8 cellular contexts compared by ENCODE assay signal in the genomic region with DNA sequence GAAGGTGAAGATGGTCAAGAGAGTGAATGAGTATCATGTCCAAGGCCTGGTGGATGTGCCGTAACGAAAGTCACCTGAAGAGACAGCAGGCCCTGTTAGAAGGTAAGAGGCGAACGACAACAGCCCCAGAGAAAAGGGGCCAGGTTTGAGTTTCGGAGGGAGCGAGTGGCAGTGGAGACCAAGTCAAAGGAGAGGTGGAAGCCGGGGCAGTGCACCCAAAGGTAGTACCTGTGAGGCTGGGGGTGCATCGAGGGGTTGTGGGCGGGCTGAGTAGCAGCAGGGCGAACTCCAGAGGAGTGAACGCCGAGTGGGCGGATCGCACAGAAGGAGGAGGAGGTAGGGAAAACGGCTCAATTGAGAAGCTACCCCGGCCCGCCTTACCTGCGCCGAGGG. TPM values are rescaled to one million over a fixed set of nuclear protein-coding genes. Genes with fewer than 3 reads are reported as not detected.
DNase-seq lines count a peak whose midpoint lies in the region; ATAC-seq and TF ChIP-seq lines count a peak whose summit lies in the region.

No MANE protein-coding gene starts in this region.

- peaks cover 28% of the 10 kb centered on the region for H3K4me1 ChIP-seq in neural progenitor cell

- peaks cover 74% of the 10 kb centered on the region for H4K20me1 ChIP-seq in neural progenitor cell (ENCODE audit: low read depth)

- peak overlapping the region; percentile 91 to 96 (median 96) for H3K4me3 Mint-ChIP-seq in T-cell
- H3K4me3 Mint-ChIP-seq in neural progenitor cell = peak overlapping the region; percentile 94

- TF ChIP-seq CTCF in C4-2B (conservative IDR thresholded peaks at IDR 0.05) = no peak
- no peak for TF ChIP-seq CTCF in epithelial cell of esophagus (IDR thresholded peaks at IDR 0.05; ENCODE audit: insufficient read depth, low read depth, low read length, missing control alignments)
- TF ChIP-seq CTCF in neural progenitor cell (IDR thresholded peaks at IDR 0.05) = no peak

- H3K4me2 ChIP-seq in neural progenitor cell = peak overlapping the region; percentile 86

- H2AFZ ChIP-seq in neural progenitor cell (replicated peaks) = peak overlapping the region; percentile 75

- H3K27ac ChIP-seq in C4-2B (peak overlapping the region; percentile 88), neural progenitor cell (peak overlapping the region; percentile 22)

- H3K9ac ChIP-seq in neural progenitor cell = peak overlapping the region; percentile 53

- no peaks in the 10 kb centered on the region for H3K9me3 ChIP-seq in neural progenitor cell (ENCODE audit: low read depth)

- H3K9me3 Mint-ChIP-seq in T-cell (no peaks in the 10 kb centered on the region), neural progenitor cell (no peaks in the 10 kb centered on the region)

- ATAC-seq in GM18907 (IDR thresholded peaks at IDR 0.05; ENCODE audit: unreplicated experiment) = peak; percentile 49
- peak; percentile 28 for ATAC-seq in HG03108 (IDR thresholded peaks at IDR 0.05; ENCODE audit: unreplicated experiment)
- ATAC-seq in T-cell (replicated peaks in 1 of 4) = peak; percentile 48 to 69 (median 48)

- POLR2A ChIA-PET in T-cell (lab: Charles Lee) = interaction anchor here (0.5 to 0.6 kb wide), 3 partner anchors 14 to 92 kb away, joined by 3 to 5 read pairs (median 3); a partner anchor contains a TSS

- peak overlapping the region; percentile 85 for H3K4me3 ChIP-seq in epithelial cell of esophagus (ENCODE audit: low read length)
- H3K4me3 ChIP-seq in neural progenitor cell = peak overlapping the region; percentile 66

- peak overlapping the region; percentile 99 to 100 for H3K27ac Mint-ChIP-seq in T-cell
- peak overlapping the region; percentile 31 for H3K27ac Mint-ChIP-seq in neural progenitor cell

- peaks cover 26% of the 10 kb centered on the region for H3F3A ChIP-seq in neural progenitor cell (ENCODE audit: low read depth)

- no peaks in the 10 kb centered on the region for H3K27me3 ChIP-seq in neural progenitor cell

- DNase-seq in T-cell (peak in 21 of 34 experiments; percentile 63 to 83 (median 71)), epithelial cell of esophagus (ENCODE audit: low read depth) (no peak), neural progenitor cell (ENCODE audit: low spot score) (no peak), epidermal melanocyte (ENCODE audit: insufficient read length, low spot score) (no peak), kidney glomerular epithelial cell (lab: John Stamatoyannopoulos, UW) (no peak)

- peaks cover 17% of the 10 kb centered on the region for H3K36me3 Mint-ChIP-seq in T-cell
- H3K36me3 Mint-ChIP-seq in neural progenitor cell = peaks cover 13% of the 10 kb centered on the region

- CTCF ChIA-PET in T-cell (lab: Charles Lee) = interaction anchor here (0.5 to 1.0 kb wide), 4 partner anchors 10 to 161 kb away, joined by 3 to 11 read pairs (median 4); a partner anchor contains a TSS

- H3K27me3 Mint-ChIP-seq in T-cell (no peaks in the 10 kb centered on the region), neural progenitor cell (ENCODE audit: insufficient read depth, low read depth) (no peaks in the 10 kb centered on the region)

- H3K4me1 Mint-ChIP-seq in T-cell (peaks cover 63 to 68% (median 66%) of the 10 kb centered on the region in 3 donors), neural progenitor cell (peaks cover 36% of the 10 kb centered on the region)

- H3K79me2 ChIP-seq in neural progenitor cell (ENCODE audit: low read depth) = peaks cover 92% of the 10 kb centered on the region

- peaks cover 6% of the 10 kb centered on the region for H3K36me3 ChIP-seq in neural progenitor cell

RNA-seq across cellular contexts. Expression of a gene that starts 0.4 kb away (rescaled TPM):
- total RNA-seq in T-cell = 10 to 100 TPM; 19.5 to 28.8 (median 22.9) TPM
- total RNA-seq in neural progenitor cell (ENCODE audit: low replicate concordance) = 21.0 and 35.1 TPM in 2 replicates

RNA-seq across cellular contexts. Expression of a gene that starts 0.8 kb away (rescaled TPM):
- total RNA-seq in T-cell (10 to 100 TPM; 44.1 to 64.2 (median 50.2) TPM), neural progenitor cell (ENCODE audit: low replicate concordance) (85.0 and 87.1 TPM in 2 replicates)

RNA-seq across cellular contexts. Expression of a gene that starts 39.9 kb away (rescaled TPM):
- under 1 TPM; 0.38 to 0.90 (median 0.64) TPM for total RNA-seq in T-cell
- 0.12 and 1.1 TPM in 2 replicates for total RNA-seq in neural progenitor cell (ENCODE audit: low replicate concordance)

Comparison
In these comparisons a context has a peak if more than half of its experiments do, and no peak if none do; other contexts are left out.
1. DNase-seq: peak in T-cell (21 of 34); none in epithelial cell of esophagus (single experiment), neural progenitor cell (single experiment), epidermal melanocyte (single experiment) and kidney glomerular epithelial cell (single experiment).
2. Peak in every context shown above with its lines, with median percentiles within 50 percentile points of each other: ATAC-seq.